16 cellular contexts compared by ENCODE assay signal in genomic region chr2:43358688-43359201, GRCh38.
DNase-seq lines count a peak whose midpoint lies in the region; ATAC-seq, FAIRE-seq and TF ChIP-seq lines count a peak whose summit lies in the region.
"Had no signal": no experiment of that assay in that cellular context is flagged by ENCODE, and none has a peak within 500 bp of the region (broad histone marks: within the 10 kb centered on the region; RNA-seq: fewer than 3 reads in every experiment).

No MANE protein-coding gene starts in this region.

- ATAC-seq in GM19467 (IDR thresholded peaks at IDR 0.05; ENCODE audit: unreplicated experiment), result no peak

- H3K9me3 ChIP-seq in esophagus squamous epithelium (no peaks in the 10 kb centered on the region), kidney (ENCODE audit: control insufficient read depth in 1 of 2, low read length in 2 of 2) (no peaks in the 10 kb centered on the region)
- H3K9me3 ChIP-seq: heart left ventricle, thyroid gland had no signal

- no peaks in the 10 kb centered on the region for H3K27me3 Mint-ChIP-seq in osteocyte (ENCODE audit: unreplicated experiment)
- H3K27me3 Mint-ChIP-seq: activated naive CD8-positive, alpha-beta T cell; naive B cell had no signal

- H3K27ac ChIP-seq in esophagus squamous epithelium (peak overlapping the region in 3 of 4 donors; percentile 56 to 75 (median 56)), kidney (ENCODE audit: low read depth in 2 of 2, low read length in 2 of 2) (no peak overlapping the region), coronary artery (no peak overlapping the region)
- H3K27ac ChIP-seq: brain microvascular endothelial cell, thyroid gland had no signal

- intact Hi-C loops in esophagus squamous epithelium (cut with DNase I) (no loop called here), kidney (cut with DNase I) (no loop called here)

- TF ChIP-seq POLR2A in esophagus squamous epithelium (IDR thresholded peaks at IDR 0.05), result no peak

- H3K27me3 ChIP-seq in esophagus squamous epithelium, result no peaks in the 10 kb centered on the region
- H3K27me3 ChIP-seq: brain microvascular endothelial cell, heart left ventricle, thyroid gland had no signal

- no peak overlapping the region for H3K4me3 Mint-ChIP-seq in osteocyte (ENCODE audit: unreplicated experiment)
- H3K4me3 Mint-ChIP-seq: activated naive CD8-positive, alpha-beta T cell; naive B cell had no signal

- H3K4me3 ChIP-seq in esophagus squamous epithelium (no peak overlapping the region), kidney (ENCODE audit: low read length in 2 of 2) (no peak overlapping the region), coronary artery (no peak overlapping the region)
- H3K4me3 ChIP-seq: heart left ventricle, thyroid gland had no signal

- peaks cover 38% of the 10 kb centered on the region for H3K4me1 Mint-ChIP-seq in osteocyte (ENCODE audit: unreplicated experiment)
- H3K4me1 Mint-ChIP-seq: naive B cell had no signal

- DNase-seq in LHCN-M2 (ENCODE audit: low read depth), result peak; percentile 69
- peak; percentile 14 to 45 for DNase-seq in NCI-H446 (lab: John Stamatoyannopoulos, UW)
- no peak for DNase-seq in esophagus squamous epithelium (lab: John Stamatoyannopoulos, UW)
- no peak for DNase-seq in osteocyte (ENCODE audit: extremely low spot score, unreplicated experiment)
- no peak for DNase-seq in AG08396 (ENCODE audit: low spot score)
- DNase-seq in kidney, result no peak
- DNase-seq in coronary artery (ENCODE audit: low spot score), result no peak
- DNase-seq: activated CD4-positive, alpha-beta T cell treated with anti-CD3 and anti-CD28 coated beads, Interleukin-2, amount 50 U/mL, for 1 hour; activated T-cell treated with anti-CD3 and anti-CD28 coated beads, Interleukin-2, amount 50 U/mL, for 1 hour; brain microvascular endothelial cell; heart left ventricle; naive B cell; thyroid gland had no signal

- H3K27ac Mint-ChIP-seq in osteocyte (ENCODE audit: unreplicated experiment), result peak overlapping the region; percentile 34
- H3K27ac Mint-ChIP-seq: activated naive CD8-positive, alpha-beta T cell had no signal

- TF ChIP-seq CTCF in esophagus squamous epithelium (IDR thresholded peaks at IDR 0.05) (no peak), osteocyte (IDR thresholded peaks at IDR 0.05) (no peak), kidney (IDR thresholded peaks at IDR 0.05; ENCODE audit: borderline replicate concordance, extremely low read depth, insufficient read depth) (no peak), coronary artery (IDR thresholded peaks at IDR 0.05) (no peak)

- FAIRE-seq in kidney (lab: Jason Lieb, UNC), result no peak
- FAIRE-seq: H54 had no signal

- 69 to 76% methylated on average over 1 of the region's 1 CpG for WGBS in esophagus squamous epithelium, 2 donors

- H3K9me3 Mint-ChIP-seq in osteocyte (ENCODE audit: unreplicated experiment), result no peaks in the 10 kb centered on the region

- H3K36me3 ChIP-seq in esophagus squamous epithelium (no peaks in the 10 kb centered on the region), kidney (ENCODE audit: control insufficient read depth in 1 of 2, insufficient read depth in 2 of 2, low read length in 2 of 2) (no peaks in the 10 kb centered on the region)
- H3K36me3 ChIP-seq: brain microvascular endothelial cell, heart left ventricle, thyroid gland had no signal

- no peak overlapping the region for H3K9ac ChIP-seq in kidney (ENCODE audit: low read length in 2 of 2)

- H3K4me1 ChIP-seq in esophagus squamous epithelium, result peaks cover 0 to 31% (median 5%) of the 10 kb centered on the region in 3 donors
- H3K4me1 ChIP-seq in kidney (ENCODE audit: control insufficient read depth in 1 of 2, insufficient read depth in 1 of 2, low read depth in 1 of 2, low read length in 2 of 2), result no peaks in the 10 kb centered on the region

- peaks cover 2% of the 10 kb centered on the region for H3K36me3 Mint-ChIP-seq in osteocyte (ENCODE audit: unreplicated experiment)

Comparison
In these comparisons a context has a peak if more than half of its experiments do, and no peak if none do; other contexts are left out.
1. DNase-seq: peak in LHCN-M2 (single experiment) and NCI-H446 (2 of 2); none in esophagus squamous epithelium (single experiment), osteocyte (single experiment), AG08396 (single experiment), kidney (single experiment) and coronary artery (single experiment).
2. H3K27ac ChIP-seq: peak in esophagus squamous epithelium (3 of 4); none in kidney (0 of 2) and coronary artery (0 of 2).